Comparison of ENCODE assay signal across 34 cellular contexts in genomic region chr20:24064915-24065314, GRCh38.
"Had no signal": no experiment of that assay in that cellular context is flagged by ENCODE, and none has a peak within 500 bp of the region (broad histone marks: within the 10 kb centered on the region; RNA-seq: fewer than 3 reads in every experiment).

No MANE protein-coding gene starts in this region.

- H3K9me3 ChIP-seq: MG63 had no signal

- H3K27me3 ChIP-seq: MG63 had no signal

- H3K4me3 ChIP-seq: MG63 had no signal

- DNase-seq: Karpas-422, Kasumi-1, MG63, MM.1S, MV-4-11, NCI-H1048, NCI-H1092, NCI-H1092 treated with DMSO at 0.1 percent for 48 hours, NCI-H1105, NCI-H1105 treated with DMSO at 0.1 percent for 48 hours, NCI-H1417, NCI-H1417 treated with DMSO at 0.1 percent for 48 hours, NCI-H1436, NCI-H1436 treated with DMSO at 0.1 percent for 48 hours, NCI-H146, NCI-H1694, NCI-H1694 treated with DMSO at 0.1 percent for 48 hours, NCI-H187, NCI-H187 treated with DMSO at 0.1 percent for 48 hours, NCI-H1930, NCI-H2029, NCI-H2029 treated with DMSO at 0.1 percent for 48 hours, NCI-H2081, NCI-H2081 treated with DMSO at 0.1 percent for 48 hours, NCI-H2107, NCI-H2171, NCI-H2171 treated with DMSO at 0.1 percent for 48 hours, NCI-H2227 treated with DMSO at 0.1 percent for 48 hours, NCI-H226, NCI-H345, NCI-H446, NCI-H446 treated with DMSO at 0.1 percent for 48 hours, NCI-H510A, NCI-H510A treated with DMSO at 0.1 percent for 48 hours had no signal

- H3K36me3 ChIP-seq: MG63 had no signal
